In genomic region chr17:38572292-38572664, GRCh38 we compare ENCODE assay signal across 11 cellular contexts. TPM values are rescaled to one million over a fixed set of nuclear protein-coding genes. Genes with fewer than 3 reads are reported as not detected.
A peak's percentile ranks its signal among the peaks of the same experiment; 100 is the strongest.
DNase-seq lines count a peak whose midpoint lies in the region; ATAC-seq lines count a peak whose summit lies in the region.
"Had no signal": no experiment of that assay in that cellular context is flagged by ENCODE, and none has a peak within 500 bp of the region (broad histone marks: within the 10 kb centered on the region; RNA-seq: fewer than 3 reads in every experiment).

No MANE protein-coding gene starts in this region.

- peaks cover 0 to 71% (median 26%) of the 10 kb centered on the region in 11 experiments; a peak in 19 of 22 replicates for H4K20me1 ChIP-seq in BLaER1 treated with 17β-estradiol and CSF1 and Interleukin-3, amounts not matched to agents 10 nM and 100 nM

- H3K36me3 ChIP-seq in BLaER1 treated with 17β-estradiol and CSF1 and Interleukin-3, amounts not matched to agents 10 nM and 100 nM, result no peaks in the 10 kb centered on the region
- H3K36me3 ChIP-seq in trophoblast cell (ENCODE audit: control insufficient read depth in 1 of 2, insufficient read depth in 2 of 2, low read length in 2 of 2), result no peaks in the 10 kb centered on the region

- no peak overlapping the region for H3K23ac ChIP-seq in trophoblast cell (ENCODE audit: low read length)

- peaks cover 0 to 2% (median 0%) of the 10 kb centered on the region in 3 donors for H3K9me3 Mint-ChIP-seq in IgD-negative memory B cell
- no peaks in the 10 kb centered on the region for H3K9me3 Mint-ChIP-seq in effector memory CD8-positive, alpha-beta T cell
- H3K9me3 Mint-ChIP-seq in activated CD8-positive, alpha-beta memory T cell treated with anti-CD3 and anti-CD28 coated beads, Interleukin-2, amount 10 ng/mL, durations not matched to agents 7 days and 5 days (ENCODE audit: low read depth), result no peaks in the 10 kb centered on the region
- H3K9me3 Mint-ChIP-seq: activated naive CD8-positive, alpha-beta T cell treated with anti-CD3 and anti-CD28 coated beads, Interleukin-2, amount 10 ng/mL, durations not matched to agents 7 days and 5 days had no signal

- no peak overlapping the region for H3K14ac ChIP-seq in trophoblast cell (ENCODE audit: low read length)

- ATAC-seq in effector memory CD8-positive, alpha-beta T cell (replicated peaks), result no peak
- ATAC-seq in activated CD8-positive, alpha-beta memory T cell treated with anti-CD3 and anti-CD28 coated beads, Interleukin-2, amount 10 ng/mL, durations not matched to agents 7 days and 5 days, result no peak
- ATAC-seq in left colon, result no peak

- H2BK12ac ChIP-seq in trophoblast cell (ENCODE audit: low read length), result no peak overlapping the region

- no peak overlapping the region for H3K27ac ChIP-seq in BLaER1 treated with 17β-estradiol and CSF1 and Interleukin-3, amounts not matched to agents 10 nM and 100 nM
- no peak overlapping the region for H3K27ac ChIP-seq in trophoblast cell (ENCODE audit: low read depth, low read length)

- H3K27ac Mint-ChIP-seq in IgD-negative memory B cell, result no peak overlapping the region
- no peak overlapping the region for H3K27ac Mint-ChIP-seq in effector memory CD8-positive, alpha-beta T cell
- H3K27ac Mint-ChIP-seq in activated CD8-positive, alpha-beta memory T cell treated with anti-CD3 and anti-CD28 coated beads, Interleukin-2, amount 10 ng/mL, durations not matched to agents 7 days and 5 days, result no peak overlapping the region
- H3K27ac Mint-ChIP-seq: activated naive CD8-positive, alpha-beta T cell treated with anti-CD3 and anti-CD28 coated beads, Interleukin-2, amount 10 ng/mL, durations not matched to agents 7 days and 5 days; immature natural killer cell had no signal

- CTCF ChIA-PET in activated CD8-positive, alpha-beta memory T cell treated with anti-CD3 and anti-CD28 coated beads, Interleukin-2, amount 10 ng/mL, durations not matched to agents 7 days and 5 days (lab: Charles Lee), result interaction anchor here (0.9 to 1.0 kb wide), 2 partner anchors 13 to 14 kb away, joined by 3 to 4 read pairs; no protein-coding TSS in a partner anchor

- WGBS in trophoblast cell (ENCODE audit: extremely low coverage, insufficient coverage, insufficient read length), result no CpG with 5 or more reads among the region's 25 CpGs

- no peak overlapping the region for H3K4ac ChIP-seq in trophoblast cell (ENCODE audit: low read depth, low read length)

- H3K4me2 ChIP-seq in BLaER1 treated with 17β-estradiol and CSF1 and Interleukin-3, amounts not matched to agents 10 nM and 100 nM, result peak overlapping the region; percentile 85 to 100 (median 95)
- H3K4me2 ChIP-seq in trophoblast cell (ENCODE audit: low read length), result peak overlapping the region; percentile 59

- no peak overlapping the region for H4K8ac ChIP-seq in trophoblast cell (ENCODE audit: low read depth, low read length)

- no peak overlapping the region for H2BK120ac ChIP-seq in trophoblast cell (ENCODE audit: insufficient read depth, low read length, poor library complexity)

- no peak overlapping the region for H4K12ac ChIP-seq in trophoblast cell (ENCODE audit: low read depth, low read length)

- H3K18ac ChIP-seq in trophoblast cell (ENCODE audit: low read length), result no peak overlapping the region

- no peak overlapping the region for H2AFZ ChIP-seq in trophoblast cell (ENCODE audit: insufficient read depth, low read length, poor library complexity)

- H3K9ac ChIP-seq in BLaER1 treated with 17β-estradiol and CSF1 and Interleukin-3, amounts not matched to agents 10 nM and 100 nM, result peak overlapping the region in 7 of 11 experiments; percentile 18 to 47 (median 42); a peak in 6 of 22 replicates
- H3K9ac ChIP-seq in trophoblast cell (ENCODE audit: low read length), result no peak overlapping the region

- H3K4me1 Mint-ChIP-seq in IgD-negative memory B cell, result peaks cover 0 to 7% (median 5%) of the 10 kb centered on the region in 3 donors
- peaks cover 5 to 7% of the 10 kb centered on the region in 2 donors for H3K4me1 Mint-ChIP-seq in effector memory CD8-positive, alpha-beta T cell (ENCODE audit: low read depth in 2 of 2)
- H3K4me1 Mint-ChIP-seq in activated CD8-positive, alpha-beta memory T cell treated with anti-CD3 and anti-CD28 coated beads, Interleukin-2, amount 10 ng/mL, durations not matched to agents 7 days and 5 days, result peaks cover 2% of the 10 kb centered on the region
- H3K4me1 Mint-ChIP-seq: activated naive CD8-positive, alpha-beta T cell treated with anti-CD3 and anti-CD28 coated beads, Interleukin-2, amount 10 ng/mL, durations not matched to agents 7 days and 5 days had no signal

- H3K27me3 ChIP-seq in BLaER1 treated with 17β-estradiol and CSF1 and Interleukin-3, amounts not matched to agents 10 nM and 100 nM, result peaks cover 54 to 99% (median 70%) of the 10 kb centered on the region in 11 experiments
- peaks cover 58% of the 10 kb centered on the region for H3K27me3 ChIP-seq in trophoblast cell (ENCODE audit: insufficient read depth, low read length)

- intact Hi-C loops in left colon (cut with DNase I, micrococcal nuclease), result no loop called here

- H2AK5ac ChIP-seq in trophoblast cell (ENCODE audit: low read length), result no peak overlapping the region

- H3K4me1 ChIP-seq in BLaER1 treated with 17β-estradiol and CSF1 and Interleukin-3, amounts not matched to agents 10 nM and 100 nM, result peaks cover 10 to 41% (median 31%) of the 10 kb centered on the region in 10 experiments
- peaks cover 0 to 2% of the 10 kb centered on the region in 2 experiments for H3K4me1 ChIP-seq in trophoblast cell (ENCODE audit: control insufficient read depth in 1 of 2, insufficient read depth in 2 of 2, low read length in 2 of 2)

- H3K27me3 Mint-ChIP-seq in IgD-negative memory B cell, result peaks cover 72% of the 10 kb centered on the region
- H3K27me3 Mint-ChIP-seq in effector memory CD8-positive, alpha-beta T cell, result peaks cover 88 to 95% of the 10 kb centered on the region in 2 donors
- peaks cover 88% of the 10 kb centered on the region for H3K27me3 Mint-ChIP-seq in activated CD8-positive, alpha-beta memory T cell treated with anti-CD3 and anti-CD28 coated beads, Interleukin-2, amount 10 ng/mL, durations not matched to agents 7 days and 5 days

- peak overlapping the region; percentile 46 to 69 (median 58) for H3K4me3 ChIP-seq in BLaER1 treated with 17β-estradiol and CSF1 and Interleukin-3, amounts not matched to agents 10 nM and 100 nM
- H3K4me3 ChIP-seq in trophoblast cell (ENCODE audit: low read depth, low read length), result no peak overlapping the region

- no peak overlapping the region for H2BK5ac ChIP-seq in trophoblast cell (ENCODE audit: low read depth, low read length, poor library complexity)

- H3K36me3 Mint-ChIP-seq in IgD-negative memory B cell, result peaks cover 2% of the 10 kb centered on the region
- H3K36me3 Mint-ChIP-seq in effector memory CD8-positive, alpha-beta T cell (ENCODE audit: insufficient read depth), result no peaks in the 10 kb centered on the region
- H3K36me3 Mint-ChIP-seq in activated CD8-positive, alpha-beta memory T cell treated with anti-CD3 and anti-CD28 coated beads, Interleukin-2, amount 10 ng/mL, durations not matched to agents 7 days and 5 days, result no peaks in the 10 kb centered on the region
- H3K36me3 Mint-ChIP-seq: activated naive CD8-positive, alpha-beta T cell treated with anti-CD3 and anti-CD28 coated beads, Interleukin-2, amount 10 ng/mL, durations not matched to agents 7 days and 5 days; immature natural killer cell had no signal

- H3K9me3 ChIP-seq in BLaER1 treated with 17β-estradiol and CSF1 and Interleukin-3, amounts not matched to agents 10 nM and 100 nM (replicated peaks in 1 of 11), result no peaks in the 10 kb centered on the region
- H3K9me3 ChIP-seq in trophoblast cell (ENCODE audit: insufficient read depth, low read depth, low read length), result peaks cover 5% of the 10 kb centered on the region

- no peaks in the 10 kb centered on the region for H3K79me2 ChIP-seq in trophoblast cell (ENCODE audit: control insufficient read depth, insufficient read depth, low read length, poor library complexity)

- H4K91ac ChIP-seq in trophoblast cell (ENCODE audit: low read depth, low read length), result no peak overlapping the region

- H3K4me3 Mint-ChIP-seq in IgD-negative memory B cell, result peak overlapping the region in 3 of 4 donors; percentile 23 to 85 (median 30)
- peak overlapping the region; percentile 5 to 23 for H3K4me3 Mint-ChIP-seq in effector memory CD8-positive, alpha-beta T cell
- H3K4me3 Mint-ChIP-seq in activated CD8-positive, alpha-beta memory T cell treated with anti-CD3 and anti-CD28 coated beads, Interleukin-2, amount 10 ng/mL, durations not matched to agents 7 days and 5 days, result no peak overlapping the region
- H3K4me3 Mint-ChIP-seq: activated naive CD8-positive, alpha-beta T cell treated with anti-CD3 and anti-CD28 coated beads, Interleukin-2, amount 10 ng/mL, durations not matched to agents 7 days and 5 days had no signal

- no peak for DNase-seq in effector memory CD8-positive, alpha-beta T cell
- DNase-seq in trophoblast cell (no peak), NCI-H82 treated with DMSO at 0.1 percent for 48 hours (lab: John Stamatoyannopoulos, UW; ENCODE audit: unreplicated experiment) (no peak), left colon (no peak)
- no peak for DNase-seq in activated CD8-positive, alpha-beta memory T cell treated with anti-CD3 and anti-CD28 coated beads, Interleukin-2, amount 10 ng/mL, durations not matched to agents 7 days and 5 days
- no peak for DNase-seq in activated CD4-positive, alpha-beta T cell treated with anti-CD3 and anti-CD28 coated beads, Interleukin-2, amount 50 U/mL, for 48 hours
- DNase-seq: activated naive CD8-positive, alpha-beta T cell treated with anti-CD3 and anti-CD28 coated beads, Interleukin-2, amount 10 ng/mL, durations not matched to agents 7 days and 5 days; immature natural killer cell; SIG-M5 had no signal

- H3K79me1 ChIP-seq in trophoblast cell (ENCODE audit: low read length), result no peaks in the 10 kb centered on the region

RNA-seq across cellular contexts. Expression of gene SRCIN1, which starts 33.5 kb away (rescaled TPM):
- not detected for polyA plus RNA-seq in IgD-negative memory B cell
- polyA plus RNA-seq in trophoblast cell (2013), result 0.29 and 0.31 TPM in 2 replicates
- total RNA-seq in activated CD8-positive, alpha-beta memory T cell treated with anti-CD3 and anti-CD28 coated beads, Interleukin-2, amount 10 ng/mL, durations not matched to agents 7 days and 5 days, result under 1 TPM; 0.26 to 0.30 TPM
- total RNA-seq in left colon, result 1 to 10 TPM; 3.1 TPM
- polyA plus RNA-seq: immature natural killer cell had no signal
